In genomic region chr6:17031961-17032360, GRCh38 we compare ENCODE assay signal across 14 cellular contexts.
DNase-seq lines count a peak whose midpoint lies in the region; ATAC-seq and TF ChIP-seq lines count a peak whose summit lies in the region.
"Had no signal": no experiment of that assay in that cellular context is flagged by ENCODE, and none has a peak within 500 bp of the region (broad histone marks: within the 10 kb centered on the region; RNA-seq: fewer than 3 reads in every experiment).

No MANE protein-coding gene starts in this region.

- no peaks in the 10 kb centered on the region for H3K9me3 ChIP-seq in right atrium auricular region
- H3K9me3 ChIP-seq: adrenal gland had no signal

- H3K27me3 ChIP-seq in brain microvascular endothelial cell (replicated peaks) (no peaks in the 10 kb centered on the region), right atrium auricular region (no peaks in the 10 kb centered on the region)

- in situ Hi-C loops in brain microvascular endothelial cell (cut with HindIII; ENCODE audit: low pct_ligation_motif_present, low sequenced_read_pairs) (no loop called here), GM13976 (cut with MboI; ENCODE audit: low sequenced_read_pairs, unreplicated experiment) (no loop called here)

- H3K4me1 Mint-ChIP-seq in Calu3 (ENCODE audit: low read depth, unreplicated experiment), result peaks cover 7% of the 10 kb centered on the region
- H3K4me1 Mint-ChIP-seq: IgD-negative memory B cell; stimulated activated memory B cell treated with anti-CD40 and anti-IgM and Interleukin-4, amounts not matched to agents 10 μg/mL and 1 μg/mL and 100 μg/mL, for 72 hours had no signal

- no peak for TF ChIP-seq CTCF in Calu3 (IDR thresholded peaks at IDR 0.05; ENCODE audit: unreplicated experiment)
- TF ChIP-seq CTCF in brain microvascular endothelial cell (IDR thresholded peaks at IDR 0.05; ENCODE audit: low read depth, low read length, missing control alignments), result no peak
- no peak for TF ChIP-seq CTCF in right atrium auricular region (IDR thresholded peaks at IDR 0.05)
- TF ChIP-seq CTCF in GM13976 (IDR thresholded peaks at IDR 0.05; ENCODE audit: borderline replicate concordance, control extremely low read depth, extremely low read depth, insufficient read depth, missing control alignments), result no peak

- BruUV-seq in Calu3 (replicated peaks; lab: Mats Ljungman, UMichigan), result no TSS peak

- ATAC-seq in HG02623 (IDR thresholded peaks at IDR 0.05; ENCODE audit: unreplicated experiment), result no peak
- ATAC-seq: activated T-cell treated with anti-CD3 and anti-CD28 coated beads, Interleukin-2, amount 50 U/mL, for 72 hours; stimulated activated memory B cell treated with anti-CD40 and anti-IgM and Interleukin-4, amounts not matched to agents 10 μg/mL and 1 μg/mL and 100 μg/mL, for 72 hours had no signal

- peaks cover 0 to 23% of the 10 kb centered on the region in 2 donors for H3K4me1 ChIP-seq in right atrium auricular region

- H3K36me3 Mint-ChIP-seq in Calu3 (ENCODE audit: insufficient read depth, unreplicated experiment), result no peaks in the 10 kb centered on the region
- H3K36me3 Mint-ChIP-seq: IgD-negative memory B cell; stimulated activated memory B cell treated with anti-CD40 and anti-IgM and Interleukin-4, amounts not matched to agents 10 μg/mL and 1 μg/mL and 100 μg/mL, for 72 hours had no signal

- H3K27ac ChIP-seq in brain microvascular endothelial cell (peak overlapping the region; percentile 55), right atrium auricular region (peak overlapping the region; percentile 72 to 76)

- CTCF ChIA-PET in Calu3 (lab: Charles Lee), result no interaction called here

- H3K4me3 Mint-ChIP-seq in Calu3 (ENCODE audit: low read depth, unreplicated experiment), result no peak overlapping the region
- H3K4me3 Mint-ChIP-seq: activated T-cell treated with anti-CD3 and anti-CD28 coated beads, Interleukin-2, amount 50 U/mL, for 72 hours; IgD-negative memory B cell; stimulated activated memory B cell treated with anti-CD40 and anti-IgM and Interleukin-4, amounts not matched to agents 10 μg/mL and 1 μg/mL and 100 μg/mL, for 72 hours had no signal

- H3K4me3 ChIP-seq in brain microvascular endothelial cell (ENCODE audit: low read depth, low read length) (no peak overlapping the region), right atrium auricular region (no peak overlapping the region)
- H3K4me3 ChIP-seq: adrenal gland had no signal

- H3K27me3 Mint-ChIP-seq in Calu3 (ENCODE audit: unreplicated experiment), result peaks cover 7% of the 10 kb centered on the region
- H3K27me3 Mint-ChIP-seq: stimulated activated memory B cell treated with anti-CD40 and anti-IgM and Interleukin-4, amounts not matched to agents 10 μg/mL and 1 μg/mL and 100 μg/mL, for 72 hours had no signal

- peak overlapping the region; percentile 42 for H3K27ac Mint-ChIP-seq in Calu3 (ENCODE audit: unreplicated experiment)
- H3K27ac Mint-ChIP-seq: activated T-cell treated with anti-CD3 and anti-CD28 coated beads, Interleukin-2, amount 50 U/mL, for 72 hours; IgD-negative memory B cell; stimulated activated memory B cell treated with anti-CD40 and anti-IgM and Interleukin-4, amounts not matched to agents 10 μg/mL and 1 μg/mL and 100 μg/mL, for 72 hours had no signal

- intact Hi-C loops in Calu3 (cut with micrococcal nuclease; ENCODE audit: unreplicated experiment), result no loop called here

- H3K36me3 ChIP-seq in brain microvascular endothelial cell (replicated peaks) (no peaks in the 10 kb centered on the region), right atrium auricular region (no peaks in the 10 kb centered on the region)
- H3K36me3 ChIP-seq: adrenal gland had no signal

- no peak for DNase-seq in Calu3
- DNase-seq in brain microvascular endothelial cell, result no peak
- DNase-seq in right atrium auricular region (ENCODE audit: low spot score), result no peak
- peak; percentile 75 for DNase-seq in putamen (ENCODE audit: low spot score)
- no peak for DNase-seq in CD1c-positive myeloid dendritic cell (ENCODE audit: extremely low spot score)
- DNase-seq in OCI-M1 (lab: John Stamatoyannopoulos, UW), result no peak
- no peak for DNase-seq in GM13976 (ENCODE audit: low spot score)
- DNase-seq: activated CD4-positive, alpha-beta T cell treated with anti-CD3 and anti-CD28 coated beads, Interleukin-2, amount 50 U/mL, for 4 hours; activated T-cell treated with anti-CD3 and anti-CD28 coated beads, Interleukin-2, amount 50 U/mL, for 72 hours; adrenal gland; kidney had no signal

- H3K9me3 Mint-ChIP-seq in Calu3 (ENCODE audit: low read depth, unreplicated experiment), result no peaks in the 10 kb centered on the region
- H3K9me3 Mint-ChIP-seq: IgD-negative memory B cell had no signal
